In the genomic region with DNA sequence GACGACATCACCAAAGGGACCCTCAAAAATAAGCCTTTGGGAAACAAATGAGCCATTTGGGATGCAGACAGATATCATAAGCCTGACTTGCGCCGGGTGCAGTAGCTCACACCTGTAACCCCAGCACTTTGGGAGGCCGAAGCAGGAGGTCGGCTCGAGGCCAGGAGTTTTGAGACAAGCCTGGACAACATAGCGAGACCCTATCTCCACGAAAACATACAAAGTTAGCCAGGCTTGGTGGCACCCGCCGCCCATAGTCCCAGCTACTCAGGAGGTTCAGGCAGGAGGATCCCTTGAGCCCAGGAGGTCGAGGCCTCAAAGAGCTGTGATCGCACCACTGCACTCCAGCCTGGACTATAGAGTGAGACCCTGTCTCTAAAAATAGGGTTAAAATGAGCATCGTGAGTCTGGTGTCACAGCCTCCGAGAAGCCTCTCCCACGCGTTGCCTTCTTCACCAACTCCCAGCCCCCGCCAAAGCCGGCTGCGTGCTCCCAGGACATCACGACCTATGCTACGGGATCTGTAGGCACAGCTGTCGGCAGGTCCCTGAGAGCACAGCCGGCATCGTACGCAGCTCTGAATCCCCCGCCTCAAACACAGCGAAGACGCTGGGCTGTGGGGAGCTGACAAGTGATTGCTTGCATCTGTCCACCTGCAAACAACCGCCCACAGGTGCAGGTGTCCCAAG, we compare ENCODE assay signal across 9 cellular contexts. TPM values are rescaled to one million over a fixed set of nuclear protein-coding genes. Genes with fewer than 3 reads are reported as not detected.
DNase-seq lines count a peak whose midpoint lies in the region; ATAC-seq and TF ChIP-seq lines count a peak whose summit lies in the region.
"Had no signal": no experiment of that assay in that cellular context is flagged by ENCODE, and none has a peak within 500 bp of the region (broad histone marks: within the 10 kb centered on the region; RNA-seq: fewer than 3 reads in every experiment).

No MANE protein-coding gene starts in this region.

- no peaks in the 10 kb centered on the region for H3K9me3 Mint-ChIP-seq in CD8-positive, alpha-beta memory T cell

- H3K36me3 Mint-ChIP-seq in CD8-positive, alpha-beta memory T cell: peaks cover 0 to 22% (median 0%) of the 10 kb centered on the region in 3 donors

- peak overlapping the region; percentile 81 to 94 (median 88) for H3K27ac Mint-ChIP-seq in CD8-positive, alpha-beta memory T cell

- no peaks in the 10 kb centered on the region for H3K27me3 ChIP-seq in CD8-positive, alpha-beta memory T cell (ENCODE audit: insufficient read depth, low read length, poor library complexity, severe bottlenecking)
- no peaks in the 10 kb centered on the region for H3K27me3 ChIP-seq in OCI-LY3 (ENCODE audit: low read depth, low read length)
- H3K27me3 ChIP-seq in endocrine pancreas (ENCODE audit: control insufficient read depth, insufficient read depth, low read length): no peaks in the 10 kb centered on the region
- H3K27me3 ChIP-seq in osteoblast (ENCODE audit: insufficient read depth, low read length): no peaks in the 10 kb centered on the region

- peak overlapping the region; percentile 83 for H3K4me3 ChIP-seq in CD8-positive, alpha-beta memory T cell (ENCODE audit: low read length)
- H3K4me3 ChIP-seq in OCI-LY3 (ENCODE audit: low read length) (peak overlapping the region; percentile 99), endocrine pancreas (ENCODE audit: control insufficient read depth, insufficient read depth, low read length) (peak overlapping the region; percentile 60), osteoblast (ENCODE audit: insufficient read depth, low read length) (peak overlapping the region; percentile 99)

- H3K9me3 ChIP-seq in CD8-positive, alpha-beta memory T cell (ENCODE audit: low read length): no peaks in the 10 kb centered on the region
- H3K9me3 ChIP-seq in OCI-LY3 (ENCODE audit: insufficient read depth, low read length): no peaks in the 10 kb centered on the region
- no peaks in the 10 kb centered on the region for H3K9me3 ChIP-seq in endocrine pancreas (ENCODE audit: control insufficient read depth, low read length)
- H3K9me3 ChIP-seq in osteoblast (ENCODE audit: low read depth, low read length): no peaks in the 10 kb centered on the region

- H3K79me2 ChIP-seq in OCI-LY3 (ENCODE audit: low read length) (peaks cover 71% of the 10 kb centered on the region), osteoblast (ENCODE audit: insufficient read depth, low read length) (peaks cover 83% of the 10 kb centered on the region)

- peaks cover 0 to 1% of the 10 kb centered on the region in 2 donors for H3K27me3 Mint-ChIP-seq in CD8-positive, alpha-beta memory T cell

- H4K20me1 ChIP-seq in OCI-LY3 (ENCODE audit: insufficient read depth, low read length) (peaks cover 56% of the 10 kb centered on the region), osteoblast (ENCODE audit: insufficient read depth, low read length) (peaks cover 69% of the 10 kb centered on the region)

- peaks cover 43 to 70% (median 52%) of the 10 kb centered on the region in 3 donors for H3K4me1 Mint-ChIP-seq in CD8-positive, alpha-beta memory T cell

- peaks cover 5% of the 10 kb centered on the region for H3K36me3 ChIP-seq in CD8-positive, alpha-beta memory T cell (ENCODE audit: insufficient read depth, low read length)
- H3K36me3 ChIP-seq in OCI-LY3 (replicated peaks; ENCODE audit: low read depth, low read length): no peaks in the 10 kb centered on the region
- no peaks in the 10 kb centered on the region for H3K36me3 ChIP-seq in endocrine pancreas (ENCODE audit: control insufficient read depth, insufficient read depth, low read length)
- H3K36me3 ChIP-seq in osteoblast (ENCODE audit: insufficient read depth, low read length): peaks cover 2% of the 10 kb centered on the region

- H2AFZ ChIP-seq in OCI-LY3 (ENCODE audit: low read depth, low read length) (no peak overlapping the region), osteoblast (ENCODE audit: low read length) (no peak overlapping the region)

- H3K27ac ChIP-seq in CD8-positive, alpha-beta memory T cell (ENCODE audit: low read depth, low read length): peak overlapping the region; percentile 94
- H3K27ac ChIP-seq in OCI-LY3 (ENCODE audit: low read length): no peak overlapping the region
- H3K27ac ChIP-seq in osteoblast (ENCODE audit: low read depth, low read length): peak overlapping the region; percentile 98

- no peak for ATAC-seq in left lobe of liver
- ATAC-seq in HG03457 (IDR thresholded peaks at IDR 0.05; ENCODE audit: unreplicated experiment): no peak
- no peak for ATAC-seq in GM19455 (IDR thresholded peaks at IDR 0.05; ENCODE audit: unreplicated experiment)

- H3K4me2 ChIP-seq in OCI-LY3 (ENCODE audit: low read length) (peak overlapping the region; percentile 99), osteoblast (ENCODE audit: insufficient read depth, low read length) (peak overlapping the region; percentile 96)

- DNase-seq in CD8-positive, alpha-beta memory T cell: no peak
- no peak for DNase-seq in osteoblast (ENCODE audit: insufficient read length, low spot score, missing footprints)
- no peak for DNase-seq in left lobe of liver (ENCODE audit: low spot score)
- no peak for DNase-seq in NCI-H2081 (lab: John Stamatoyannopoulos, UW)
- DNase-seq: stimulated activated naive CD4-positive, alpha-beta T cell treated with Interleukin-2 at 50 U/mL for 16 hours had no signal

- peak overlapping the region; percentile 86 to 96 (median 88) for H3K4me3 Mint-ChIP-seq in CD8-positive, alpha-beta memory T cell

- 0 out of 2 replicates have a peak overlapping the region, but pooled peaks have one; percentile 81 for H3K9ac ChIP-seq in OCI-LY3 (ENCODE audit: low read length)
- peak overlapping the region; percentile 91 for H3K9ac ChIP-seq in endocrine pancreas (ENCODE audit: control insufficient read depth, insufficient read depth, low read length)

- POLR2A ChIA-PET in CD8-positive, alpha-beta memory T cell (lab: Charles Lee): interaction anchor here (1.0 kb wide), 1 partner anchor 11 kb away, joined by 3 read pairs; no protein-coding TSS in a partner anchor

- TF ChIP-seq CTCF in OCI-LY3 (IDR thresholded peaks at IDR 0.05; ENCODE audit: low read depth, low read length): no peak
- no peak for TF ChIP-seq CTCF in osteoblast (IDR thresholded peaks at IDR 0.05; ENCODE audit: extremely low read depth, low read depth, low read length)

- peaks cover 57% of the 10 kb centered on the region for H3K4me1 ChIP-seq in CD8-positive, alpha-beta memory T cell (ENCODE audit: insufficient read depth, low read length)
- peaks cover 21% of the 10 kb centered on the region for H3K4me1 ChIP-seq in OCI-LY3 (ENCODE audit: low read length)
- H3K4me1 ChIP-seq in endocrine pancreas (ENCODE audit: control insufficient read depth, insufficient read depth, low read length): no peaks in the 10 kb centered on the region
- peaks cover 10% of the 10 kb centered on the region for H3K4me1 ChIP-seq in osteoblast (ENCODE audit: insufficient read depth, low read length)

- CTCF ChIA-PET in CD8-positive, alpha-beta memory T cell (lab: Charles Lee): interaction anchor here (1.2 to 1.5 kb wide), 2 partner anchors 9 to 21 kb away, joined by 3 to 13 read pairs; no protein-coding TSS in a partner anchor

RNA-seq across cellular contexts. Expression of gene REXO1, which starts 1.6 kb away (rescaled TPM):
- 10 to 100 TPM; 61.0 to 63.7 TPM for total RNA-seq in CD8-positive, alpha-beta memory T cell
- 8.7 TPM for polyA plus RNA-seq in CD8-positive, alpha-beta memory T cell
- 8.5 and 9.4 TPM in 2 replicates for total RNA-seq in osteoblast
- 19.3 TPM for total RNA-seq in left lobe of liver

RNA-seq across cellular contexts. Expression of gene KLF16, which starts 16.7 kb away (rescaled TPM):
- 10 to 100 TPM; 42.8 to 43.1 TPM for total RNA-seq in CD8-positive, alpha-beta memory T cell
- polyA plus RNA-seq in CD8-positive, alpha-beta memory T cell: 0.92 TPM
- 6.9 and 11.5 TPM in 2 replicates for total RNA-seq in osteoblast
- 11.9 TPM for total RNA-seq in left lobe of liver

RNA-seq across cellular contexts. Expression of gene ATP8B3, which starts 34.6 kb away (rescaled TPM):
- 1 to 10 TPM in 1 of 2 experiments, under 1 TPM in 1; 0.97 to 1.6 TPM for total RNA-seq in CD8-positive, alpha-beta memory T cell
- 2.4 TPM for polyA plus RNA-seq in CD8-positive, alpha-beta memory T cell
- total RNA-seq in osteoblast (0.59 and 0.72 TPM in 2 replicates), left lobe of liver (1.4 TPM)

RNA-seq across cellular contexts. Expression of gene ABHD17A, which starts 38.6 kb away (rescaled TPM):
- 100 to 1,000 TPM; 105 to 114 TPM for total RNA-seq in CD8-positive, alpha-beta memory T cell
- polyA plus RNA-seq in CD8-positive, alpha-beta memory T cell: 252 TPM
- total RNA-seq in osteoblast (49.5 and 52.5 TPM in 2 replicates), left lobe of liver (29.4 TPM)

RNA-seq across cellular contexts. Expression of gene ADAT3, which starts 58.5 kb away (rescaled TPM):
- total RNA-seq in CD8-positive, alpha-beta memory T cell: 1 to 10 TPM; 6.3 to 6.6 TPM
- 4.6 TPM for polyA plus RNA-seq in CD8-positive, alpha-beta memory T cell
- 3.3 and 3.8 TPM in 2 replicates for total RNA-seq in osteoblast
- 4.5 TPM for total RNA-seq in left lobe of liver
